Comparison of ENCODE assay signal across 17 cellular contexts in genomic region chr20:50013976-50014375, GRCh38. TPM values are rescaled to one million over a fixed set of nuclear protein-coding genes. Genes with fewer than 3 reads are reported as not detected.
DNase-seq lines count a peak whose midpoint lies in the region; ATAC-seq and TF ChIP-seq lines count a peak whose summit lies in the region.
"Had no signal": no experiment of that assay in that cellular context is flagged by ENCODE, and none has a peak within 500 bp of the region (broad histone marks: within the 10 kb centered on the region; RNA-seq: fewer than 3 reads in every experiment).

No MANE protein-coding gene starts in this region.

- H3K4me3 Mint-ChIP-seq in endodermal cell (no peak overlapping the region), nephron (no peak overlapping the region)

- H3K4me3 ChIP-seq in BLaER1 treated with 17β-estradiol and CSF1 and Interleukin-3, amounts not matched to agents 10 nM and 100 nM = no peak overlapping the region; a peak in 1 of 20 replicates
- H3K4me3 ChIP-seq in SJSA1 = peak overlapping the region; percentile 25
- no peak overlapping the region for H3K4me3 ChIP-seq in endodermal cell (ENCODE audit: low read length)
- H3K4me3 ChIP-seq in HAP-1 = no peak overlapping the region

- H3K36me3 ChIP-seq in BLaER1 treated with 17β-estradiol and CSF1 and Interleukin-3, amounts not matched to agents 10 nM and 100 nM = no peaks in the 10 kb centered on the region
- H3K36me3 ChIP-seq in SJSA1 = no peaks in the 10 kb centered on the region; the same call in 1 of the 2 replicates
- no peaks in the 10 kb centered on the region for H3K36me3 ChIP-seq in endodermal cell (ENCODE audit: control insufficient read depth, insufficient read depth, low read length)
- no peaks in the 10 kb centered on the region for H3K36me3 ChIP-seq in HAP-1 (replicated peaks)
- H3K36me3 ChIP-seq: BE2C had no signal

- peaks cover 65 to 99% (median 83%) of the 10 kb centered on the region in 10 experiments for H3K4me1 ChIP-seq in BLaER1 treated with 17β-estradiol and CSF1 and Interleukin-3, amounts not matched to agents 10 nM and 100 nM
- peaks cover 52% of the 10 kb centered on the region for H3K4me1 ChIP-seq in SJSA1 (replicated peaks)
- peaks cover 19% of the 10 kb centered on the region for H3K4me1 ChIP-seq in endodermal cell (ENCODE audit: control insufficient read depth, insufficient read depth, low read length)
- H3K4me1 ChIP-seq in HAP-1 = no peaks in the 10 kb centered on the region

- no peaks in the 10 kb centered on the region for H3K9me3 ChIP-seq in BLaER1 treated with 17β-estradiol and CSF1 and Interleukin-3, amounts not matched to agents 10 nM and 100 nM (replicated peaks in 1 of 11)
- no peaks in the 10 kb centered on the region for H3K9me3 ChIP-seq in SJSA1 (replicated peaks)
- no peaks in the 10 kb centered on the region for H3K9me3 ChIP-seq in endodermal cell (ENCODE audit: control insufficient read depth, low read length)
- no peaks in the 10 kb centered on the region for H3K9me3 ChIP-seq in HAP-1
- H3K9me3 ChIP-seq: BE2C had no signal

- peak overlapping the region; percentile 30 for H3K27ac Mint-ChIP-seq in endodermal cell
- peak overlapping the region; percentile 43 to 60 (median 49) for H3K27ac Mint-ChIP-seq in nephron

- TF ChIP-seq CTCF in endodermal cell (conservative IDR thresholded peaks at IDR 0.05) (no peak), nephron (IDR thresholded peaks at IDR 0.05; ENCODE audit: unreplicated experiment in 3 of 3) (no peak)

- H3K4me1 Mint-ChIP-seq in endodermal cell = peaks cover 28% of the 10 kb centered on the region
- peaks cover 23% of the 10 kb centered on the region for H3K4me1 Mint-ChIP-seq in nephron

- H3K36me3 Mint-ChIP-seq in endodermal cell (ENCODE audit: low read depth) (no peaks in the 10 kb centered on the region), nephron (ENCODE audit: low read depth) (no peaks in the 10 kb centered on the region)

- in situ Hi-C loops in HAP-1 (cut with MboI; ENCODE audit: low sequenced_read_pairs) = no loop called here

- peak overlapping the region; percentile 68 to 90 (median 79) for H3K4me2 ChIP-seq in BLaER1 treated with 17β-estradiol and CSF1 and Interleukin-3, amounts not matched to agents 10 nM and 100 nM

- 90 to 96% methylated on average over 7 of the region's 7 CpGs for WGBS in endodermal cell (ENCODE audit: insufficient coverage in 1 of 2, insufficient read length in 1 of 2), 2 experiments

- H3K9ac ChIP-seq in BLaER1 treated with 17β-estradiol and CSF1 and Interleukin-3, amounts not matched to agents 10 nM and 100 nM = peak overlapping the region in 9 of 11 experiments; percentile 2 to 63 (median 53); a peak in 16 of 22 replicates
- no peak overlapping the region for H3K9ac ChIP-seq in endodermal cell (ENCODE audit: extremely low read depth, low read length, poor library complexity, severe bottlenecking)

- peak overlapping the region in 9 of 11 experiments; percentile 57 to 83 (median 73); a peak in 18 of 22 replicates for H3K27ac ChIP-seq in BLaER1 treated with 17β-estradiol and CSF1 and Interleukin-3, amounts not matched to agents 10 nM and 100 nM
- H3K27ac ChIP-seq in SJSA1 (peak overlapping the region; percentile 77), endodermal cell (ENCODE audit: low read depth, low read length) (no peak overlapping the region)

- H3K27me3 ChIP-seq in BLaER1 treated with 17β-estradiol and CSF1 and Interleukin-3, amounts not matched to agents 10 nM and 100 nM = peaks cover 9 to 19% (median 15%) of the 10 kb centered on the region in 11 experiments; a peak in 19 of 22 replicates
- no peaks in the 10 kb centered on the region for H3K27me3 ChIP-seq in SJSA1 (replicated peaks)
- peaks cover 6% of the 10 kb centered on the region for H3K27me3 ChIP-seq in endodermal cell (ENCODE audit: control insufficient read depth, insufficient read depth, low read length, poor library complexity, severe bottlenecking)
- no peaks in the 10 kb centered on the region for H3K27me3 ChIP-seq in HAP-1 (ENCODE audit: low read depth)
- H3K27me3 ChIP-seq: BE2C had no signal

- no peaks in the 10 kb centered on the region for H4K20me1 ChIP-seq in BLaER1 treated with 17β-estradiol and CSF1 and Interleukin-3, amounts not matched to agents 10 nM and 100 nM

- DNase-seq in SJSA1 (ENCODE audit: low read depth in 1 of 2, low spot score in 2 of 2) (peak; percentile 64 to 75), endodermal cell (no peak), NCI-H345 (lab: John Stamatoyannopoulos, UW) (no peak), HAP-1 (ENCODE audit: low spot score in 2 of 2) (no peak)
- no peak for DNase-seq in activated CD4-positive, alpha-beta T cell treated with anti-CD3 and anti-CD28 coated beads, Interleukin-2, amount 50 U/mL, for 1 hour
- DNase-seq: BE2C, KBM-7, NCI-H1105 treated with DMSO at 0.1 percent for 48 hours, NCI-H1694, NCI-H2081 treated with DMSO at 0.1 percent for 48 hours, NCI-H510A, NCI-H774, RPMI8226, SHP77 treated with DMSO at 0.1 percent for 48 hours had no signal

- no peak for ATAC-seq in GM18868 (IDR thresholded peaks at IDR 0.05; ENCODE audit: unreplicated experiment)

- H3K27me3 Mint-ChIP-seq in endodermal cell (ENCODE audit: insufficient read depth) = peaks cover 10% of the 10 kb centered on the region
- no peaks in the 10 kb centered on the region for H3K27me3 Mint-ChIP-seq in nephron (ENCODE audit: low read depth)

- H3K9me3 Mint-ChIP-seq in endodermal cell (no peaks in the 10 kb centered on the region), nephron (no peaks in the 10 kb centered on the region)

RNA-seq across cellular contexts. Expression of gene SNAI1, which starts 31.2 kb away (rescaled TPM):
- total RNA-seq in SJSA1 (2014; rRNA removed; shearing (Covaris generic)) = 11.4 and 24.2 TPM in 2 replicates
- total RNA-seq in endodermal cell = 10 to 100 TPM; 10.6 to 13.1 TPM
- polyA plus RNA-seq in endodermal cell (2013, experiment 1 of 2) = 8.0 TPM
- polyA plus RNA-seq in endodermal cell (2013, experiment 2 of 2) = 8.3 TPM

Comparison
In these comparisons a context has a peak if more than half of its experiments do, and no peak if none do; other contexts are left out.
1. DNase-seq: peak in SJSA1 (2 of 2); none in endodermal cell (single experiment), NCI-H345 (single experiment), activated CD4-positive, alpha-beta T cell treated with anti-CD3 and anti-CD28 coated beads, Interleukin-2, amount 50 U/mL, for 1 hour (single experiment) and HAP-1 (0 of 2).